Comparison of ENCODE assay signal across 16 cellular contexts in the genomic region with DNA sequence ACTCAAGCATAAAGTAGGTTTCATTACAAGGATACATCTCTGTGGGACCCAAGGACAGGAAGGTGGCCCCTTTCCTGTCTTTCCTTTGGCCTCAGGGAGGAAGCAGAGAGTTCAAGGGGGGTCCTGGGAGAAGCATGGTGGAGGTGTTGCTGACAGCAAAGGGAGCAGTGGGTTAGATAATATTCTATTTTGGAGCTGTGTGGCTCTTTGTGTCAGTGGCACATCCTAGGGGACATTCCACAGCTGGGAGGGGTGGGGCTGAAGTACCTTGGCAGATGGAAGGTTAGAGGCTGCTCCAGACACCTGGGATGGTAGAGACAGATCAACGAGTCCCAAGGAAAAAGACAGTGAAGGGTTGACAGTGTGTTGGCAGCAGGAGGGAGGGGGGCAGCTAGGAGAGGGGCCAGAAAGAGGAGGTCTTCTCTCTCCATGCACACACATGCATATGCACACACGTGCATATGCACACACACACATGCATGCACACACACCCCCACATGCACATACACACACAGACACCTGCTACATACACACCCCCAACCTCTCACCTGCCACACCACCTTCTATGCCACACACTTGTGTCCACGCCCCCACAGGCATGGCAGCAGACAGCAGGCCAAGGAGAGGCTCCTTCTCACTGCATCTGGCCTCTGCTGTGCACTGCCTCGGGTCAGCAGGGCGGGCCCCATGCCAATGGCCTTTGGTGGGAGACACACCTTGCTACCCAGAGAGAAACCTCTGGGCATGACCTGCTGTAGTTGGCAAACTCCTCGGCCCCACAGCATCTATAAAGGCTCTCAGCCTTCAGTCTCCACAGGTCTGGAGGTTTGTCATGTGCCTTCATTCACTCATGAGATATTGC. TPM values are rescaled to one million over a fixed set of nuclear protein-coding genes. Genes with fewer than 3 reads are reported as not detected.
DNase-seq lines count a peak whose midpoint lies in the region; ATAC-seq and TF ChIP-seq lines count a peak whose summit lies in the region.
"Had no signal": no experiment of that assay in that cellular context is flagged by ENCODE, and none has a peak within 500 bp of the region (broad histone marks: within the 10 kb centered on the region; RNA-seq: fewer than 3 reads in every experiment).

No MANE protein-coding gene starts in this region.

- in situ Hi-C loops in gastrocnemius medialis (cut with MboI; ENCODE audit: low sequenced_read_pairs in 4 of 4) = no loop called here

- 63% methylated on average over 6 of the region's 6 CpGs for WGBS in right cardiac atrium

- H3K4me1 ChIP-seq in BLaER1 (peaks cover 73% of the 10 kb centered on the region), right cardiac atrium (ENCODE audit: control insufficient read depth, insufficient read depth, low read length) (peaks cover 7% of the 10 kb centered on the region), gastrocnemius medialis (peaks cover 4 to 8% of the 10 kb centered on the region in 2 donors)

- H3K27me3 ChIP-seq in BLaER1 (no peaks in the 10 kb centered on the region), right cardiac atrium (ENCODE audit: control insufficient read depth, insufficient read depth) (no peaks in the 10 kb centered on the region), gastrocnemius medialis (no peaks in the 10 kb centered on the region)

- peak overlapping the region; percentile 42 for H3K9ac ChIP-seq in BLaER1

- no peaks in the 10 kb centered on the region for H3K9me3 ChIP-seq in BLaER1
- H3K9me3 ChIP-seq in KOPT-K1 (ENCODE audit: insufficient read depth, low read length, poor library complexity, severe bottlenecking) = peaks cover 18% of the 10 kb centered on the region
- no peaks in the 10 kb centered on the region for H3K9me3 ChIP-seq in right cardiac atrium (ENCODE audit: control insufficient read depth, low read length)
- H3K9me3 ChIP-seq in gastrocnemius medialis = no peaks in the 10 kb centered on the region
- H3K9me3 ChIP-seq: A549 had no signal

- H3K27ac ChIP-seq in BLaER1 = peak overlapping the region; percentile 84
- H3K27ac ChIP-seq in KOPT-K1 (ENCODE audit: low read depth, low read length, poor library complexity, severe bottlenecking) = peak overlapping the region; percentile 6
- H3K27ac ChIP-seq in right cardiac atrium (ENCODE audit: low read length) = peak overlapping the region; percentile 92
- no peak overlapping the region for H3K27ac ChIP-seq in gastrocnemius medialis
- H3K27ac ChIP-seq: A549, C4-2B had no signal

- ATAC-seq in esophagus mucosa (peak; percentile 5), right cardiac atrium (peak; percentile 49 to 65), left colon (no peak), gastrocnemius medialis (no peak)
- ATAC-seq: A549 had no signal

- peak overlapping the region; percentile 82 for H3K4me2 ChIP-seq in BLaER1
- H3K4me2 ChIP-seq: A549 had no signal

- intact Hi-C loops in right cardiac atrium (cut with DNase I) = no loop called here
- intact Hi-C loops in left colon (cut with DNase I, micrococcal nuclease) = no loop called here
- intact Hi-C loops in gastrocnemius medialis (cut with DNase I; ENCODE audit: low total_unique reads) = loop anchor here (10.0 kb wide), 1 partner anchor 366 kb away; the partner anchor contains the start of gene NUDCD3

- H3K36me3 ChIP-seq in BLaER1 (no peaks in the 10 kb centered on the region), KOPT-K1 (ENCODE audit: insufficient read depth, low read length) (no peaks in the 10 kb centered on the region), gastrocnemius medialis (no peaks in the 10 kb centered on the region)

- H3K4me3 ChIP-seq in BLaER1 (peak overlapping the region; percentile 8; the same call in 1 of the 2 replicates), right cardiac atrium (ENCODE audit: low read length) (no peak overlapping the region), gastrocnemius medialis (no peak overlapping the region)
- H3K4me3 ChIP-seq: A549 had no signal

- no peak for TF ChIP-seq POLR2A in gastrocnemius medialis (IDR thresholded peaks at IDR 0.05)

- peak in 1 of 3 donors; percentile 9 for DNase-seq in right cardiac atrium
- no peak for DNase-seq in left colon
- no peak for DNase-seq in UCSD-AML1 (lab: John Stamatoyannopoulos, UW; ENCODE audit: unreplicated experiment)
- no peak for DNase-seq in activated naive CD4-positive, alpha-beta T cell treated with anti-CD3 and anti-CD28 coated beads, Interleukin-2, amount 50 U/mL, for 16 hours
- DNase-seq in gastrocnemius medialis = no peak
- DNase-seq: DMS153, EL, NCI-H345, NCI-H526 had no signal

- no peaks in the 10 kb centered on the region for H4K20me1 ChIP-seq in BLaER1

- no peak for TF ChIP-seq CTCF in gastrocnemius medialis (IDR thresholded peaks at IDR 0.05 in 4 of 5, conservative IDR thresholded peaks at IDR 0.05 in 1 of 5)

RNA-seq across cellular contexts. Expression of gene POLD2, which starts 5.6 kb away (rescaled TPM):
- 104 TPM for total RNA-seq in esophagus mucosa
- total RNA-seq in right cardiac atrium = 100 to 1,000 TPM in 1 of 4 donors, 10 to 100 TPM in 3; 85.8 to 110 (median 99.0) TPM
- 86.6 TPM for polyA plus RNA-seq in right cardiac atrium
- total RNA-seq in left colon = 10 to 100 TPM; 40.5 to 57.0 TPM
- total RNA-seq in gastrocnemius medialis = 10 to 100 TPM; 69.4 to 93.0 (median 77.7) TPM

RNA-seq across cellular contexts. Expression of gene MYL7, which starts 12.2 kb away (rescaled TPM):
- not detected for total RNA-seq in esophagus mucosa
- over 10,000 TPM; 13,263 to 15,323 (median 14,734) TPM for total RNA-seq in right cardiac atrium
- polyA plus RNA-seq in right cardiac atrium = 28,570 TPM
- not detected for total RNA-seq in left colon
- 1 to 10 TPM in 1 of 4 donors, not detected in 3; 2.6 TPM for total RNA-seq in gastrocnemius medialis
- total RNA-seq: HT1080, RPMI7951 had no signal
- polyA plus RNA-seq: A549 had no signal

RNA-seq across cellular contexts. Expression of gene AEBP1, which starts 24.8 kb away (rescaled TPM):
- 6.7 TPM for total RNA-seq in esophagus mucosa
- 100 to 1,000 TPM in 2 of 4 donors, 10 to 100 TPM in 2; 81.0 to 124 (median 103) TPM for total RNA-seq in right cardiac atrium
- polyA plus RNA-seq in right cardiac atrium = 62.8 TPM
- 10 to 100 TPM; 20.1 to 59.6 TPM for total RNA-seq in left colon
- total RNA-seq in gastrocnemius medialis = 10 to 100 TPM in 2 of 4 donors, 1 to 10 TPM in 2; 5.8 to 23.6 (median 15.9) TPM
- total RNA-seq: HT1080 had no signal
- polyA plus RNA-seq: A549 had no signal

RNA-seq across cellular contexts. Expression of gene POLM, which starts 46.6 kb away (rescaled TPM):
- total RNA-seq in esophagus mucosa (14.8 TPM), right cardiac atrium (10 to 100 TPM; 24.5 to 28.9 (median 25.8) TPM), left colon (10 to 100 TPM; 20.7 to 22.8 TPM), gastrocnemius medialis (10 to 100 TPM; 11.1 to 34.6 (median 17.3) TPM)
- 16.6 TPM for polyA plus RNA-seq in right cardiac atrium

Comparison
In these comparisons a context has a peak if more than half of its experiments do, and no peak if none do; other contexts are left out.
1. H3K27ac ChIP-seq: peak in BLaER1 (single experiment), KOPT-K1 (single experiment) and right cardiac atrium (single experiment); none in gastrocnemius medialis (0 of 4).
2. ATAC-seq: peak in esophagus mucosa (single experiment) and right cardiac atrium (2 of 2); none in left colon (single experiment) and gastrocnemius medialis (0 of 2).
3. RNA of gene MYL7, which starts 12.2 kb away (total RNA-seq): 13,263 to 15,323 TPM in right cardiac atrium; 2.6 TPM in gastrocnemius medialis, not detected in esophagus mucosa (single experiment) and not detected in left colon; every median in the first group is over 1,000 times any median in the second.